In genomic region chr3:89042251-89042650, GRCh38 we compare ENCODE assay signal across 17 cellular contexts.
DNase-seq lines count a peak whose midpoint lies in the region; ATAC-seq, FAIRE-seq and TF ChIP-seq lines count a peak whose summit lies in the region.
"Had no signal": no experiment of that assay in that cellular context is flagged by ENCODE, and none has a peak within 500 bp of the region (broad histone marks: within the 10 kb centered on the region; RNA-seq: fewer than 3 reads in every experiment).

No MANE protein-coding gene starts in this region.

- peak overlapping the region; percentile 7 for H3K27ac Mint-ChIP-seq in neural progenitor cell
- H3K27ac Mint-ChIP-seq: CD8-positive, alpha-beta T cell had no signal

- no peaks in the 10 kb centered on the region for H3K79me2 ChIP-seq in neural progenitor cell (ENCODE audit: low read depth)

- H3K27me3 ChIP-seq in neural progenitor cell = no peaks in the 10 kb centered on the region
- H3K27me3 ChIP-seq: BLaER1 had no signal

- H3K9me3 ChIP-seq in neural progenitor cell (ENCODE audit: low read depth) = no peaks in the 10 kb centered on the region
- H3K9me3 ChIP-seq: BLaER1 had no signal

- no peaks in the 10 kb centered on the region for H4K20me1 ChIP-seq in neural progenitor cell (ENCODE audit: low read depth)
- H4K20me1 ChIP-seq: BLaER1 had no signal

- no peak for TF ChIP-seq CTCF in astrocyte of the spinal cord (IDR thresholded peaks at IDR 0.05; ENCODE audit: low read depth, low read length)
- no peak for TF ChIP-seq CTCF in neural progenitor cell (IDR thresholded peaks at IDR 0.05)

- ATAC-seq in HG03432 (IDR thresholded peaks at IDR 0.05; ENCODE audit: unreplicated experiment) = no peak
- no peak for ATAC-seq in HG02840 (IDR thresholded peaks at IDR 0.05; ENCODE audit: low FRiP score, unreplicated experiment)
- ATAC-seq: CD8-positive, alpha-beta T cell had no signal

- H3K4me3 ChIP-seq in astrocyte of the spinal cord (ENCODE audit: low read depth, low read length) (no peak overlapping the region), neural progenitor cell (no peak overlapping the region)
- H3K4me3 ChIP-seq: BLaER1 had no signal

- H3K4me1 Mint-ChIP-seq in neural progenitor cell = peaks cover 43% of the 10 kb centered on the region

- DNase-seq in HT1080 (ENCODE audit: low read depth) (peak; percentile 60), astrocyte of the spinal cord (ENCODE audit: low read depth, low spot score) (peak; percentile 64), neural progenitor cell (ENCODE audit: low spot score) (peak; percentile 16), frontal cortex (ENCODE audit: low spot score in 2 of 2) (no peak)
- no peak for DNase-seq in activated effector memory CD4-positive, alpha-beta T cell treated with Interleukin-2 at 50 U/mL for 16 hours
- DNase-seq: CD8-positive, alpha-beta T cell; GOT3; MM.1S; NCI-H1092 treated with DMSO at 0.1 percent for 48 hours; NCI-H2081 treated with DMSO at 0.1 percent for 48 hours; NCI-H524; NK-92 treated with Interleukin-12 subunit alpha and Interleukin-12 subunit beta, amount 100 ng/mL, for 24 hours; OCI-M1; SIG-M5 had no signal

- peaks cover 15% of the 10 kb centered on the region for H3K4me1 ChIP-seq in neural progenitor cell
- H3K4me1 ChIP-seq: BLaER1 had no signal

- H3K27me3 Mint-ChIP-seq in neural progenitor cell (ENCODE audit: insufficient read depth, low read depth) = no peaks in the 10 kb centered on the region

- peak overlapping the region; percentile 54 for H2AFZ ChIP-seq in neural progenitor cell (replicated peaks)

- no peak for FAIRE-seq in frontal cortex (lab: Jason Lieb, UNC)

- no peaks in the 10 kb centered on the region for H3K36me3 Mint-ChIP-seq in neural progenitor cell
- H3K36me3 Mint-ChIP-seq: CD8-positive, alpha-beta T cell had no signal

- in situ Hi-C loops in astrocyte of the spinal cord (cut with HindIII; ENCODE audit: low sequenced_read_pairs) = no loop called here

- H3K27ac ChIP-seq in neural progenitor cell = no peak overlapping the region
- H3K27ac ChIP-seq: BLaER1 had no signal

- peaks cover 5% of the 10 kb centered on the region for H3K9me3 Mint-ChIP-seq in neural progenitor cell

- no peak overlapping the region for H3K9ac ChIP-seq in neural progenitor cell
- H3K9ac ChIP-seq: BLaER1 had no signal

- no peaks in the 10 kb centered on the region for H3F3A ChIP-seq in neural progenitor cell (ENCODE audit: low read depth)

- H3K36me3 ChIP-seq in neural progenitor cell = no peaks in the 10 kb centered on the region
- H3K36me3 ChIP-seq: BLaER1 had no signal

- H3K4me2 ChIP-seq in neural progenitor cell = no peak overlapping the region
- H3K4me2 ChIP-seq: BLaER1 had no signal

- H3K4me3 Mint-ChIP-seq in neural progenitor cell = no peak overlapping the region
- H3K4me3 Mint-ChIP-seq: CD8-positive, alpha-beta T cell had no signal

Comparison
In these comparisons a context has a peak if more than half of its experiments do, and no peak if none do; other contexts are left out.
1. DNase-seq: peak in HT1080 (single experiment), astrocyte of the spinal cord (single experiment) and neural progenitor cell (single experiment); none in frontal cortex (0 of 2) and activated effector memory CD4-positive, alpha-beta T cell treated with Interleukin-2 at 50 U/mL for 16 hours (single experiment).